In the genomic region with DNA sequence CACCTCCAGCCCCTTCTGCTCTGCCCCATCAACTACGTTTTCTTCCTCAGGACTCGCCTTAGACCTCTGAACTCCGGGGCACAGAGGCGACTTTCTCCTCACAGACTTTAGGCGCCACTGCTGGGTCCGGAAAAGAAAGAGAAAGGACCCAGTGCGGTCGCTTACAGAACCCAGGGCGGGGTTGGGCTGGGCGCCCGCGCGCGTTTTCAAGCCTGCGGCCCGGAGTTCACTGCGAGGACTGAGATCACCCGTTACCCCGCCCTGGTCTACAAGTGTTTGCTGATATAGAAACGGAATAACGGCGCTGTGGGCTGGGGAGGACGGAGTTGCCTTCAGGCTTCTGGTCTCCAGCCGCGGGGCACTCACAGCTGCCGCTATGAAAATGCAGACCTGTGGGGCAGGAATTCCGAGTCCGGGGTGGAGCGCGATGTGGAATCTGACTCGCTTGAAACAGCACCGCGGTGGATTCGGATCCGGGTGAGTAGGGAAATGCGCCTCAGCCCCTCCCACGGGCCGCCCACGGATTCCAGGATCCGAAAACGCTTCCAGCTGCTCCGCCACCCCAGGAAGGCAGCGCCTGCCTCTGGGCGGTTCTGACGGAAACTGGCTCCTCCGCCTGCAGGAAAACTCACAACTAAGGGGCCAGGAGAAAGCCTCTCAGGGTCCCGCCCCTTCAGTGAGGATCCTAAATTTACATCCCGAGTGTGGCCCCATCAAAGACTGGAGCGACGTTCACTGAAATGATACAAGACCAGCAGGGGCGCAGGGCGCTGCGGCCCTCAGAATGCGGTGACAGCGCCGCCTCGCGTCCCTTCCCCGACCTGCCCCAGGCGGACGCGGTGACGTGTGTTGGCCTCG, we compare ENCODE assay signal across 8 cellular contexts. TPM values are rescaled to one million over a fixed set of nuclear protein-coding genes. Genes with fewer than 3 reads are reported as not detected.
DNase-seq lines count a peak whose midpoint lies in the region; TF ChIP-seq lines count a peak whose summit lies in the region.

No MANE protein-coding gene starts in this region.

- peak; percentile 99 for TF ChIP-seq CTCF in GM10266 (IDR thresholded peaks at IDR 0.05; ENCODE audit: control insufficient read depth, insufficient read depth, low read depth, missing control alignments)
- TF ChIP-seq CTCF in HFFc6 (IDR thresholded peaks at IDR 0.05): peak; percentile 92
- TF ChIP-seq CTCF in astrocyte of the cerebellum (IDR thresholded peaks at IDR 0.05; ENCODE audit: low read depth, low read length, missing control alignments): peak; percentile 99

- peak overlapping the region; percentile 94 for H3K4me3 Mint-ChIP-seq in HFFc6
- peak overlapping the region; percentile 93 for H3K4me3 Mint-ChIP-seq in T-helper 2 cell treated with Interferon-gamma antibody and Interleukin-4, amounts not matched to agents 5 μg/mL and 100 μg/mL, for 36 hours

- in situ Hi-C loops in astrocyte of the cerebellum (cut with HindIII; ENCODE audit: low sequenced_read_pairs): no loop called here

- H3K4me1 Mint-ChIP-seq in HFFc6 (ENCODE audit: low read depth): peaks cover 48% of the 10 kb centered on the region
- H3K4me1 Mint-ChIP-seq in T-helper 2 cell treated with Interferon-gamma antibody and Interleukin-4, amounts not matched to agents 5 μg/mL and 100 μg/mL, for 36 hours (ENCODE audit: low read depth): peaks cover 39% of the 10 kb centered on the region

- peaks cover 19% of the 10 kb centered on the region for H3K27me3 Mint-ChIP-seq in HFFc6 (ENCODE audit: insufficient read depth)
- peaks cover 2% of the 10 kb centered on the region for H3K27me3 Mint-ChIP-seq in T-helper 2 cell treated with Interferon-gamma antibody and Interleukin-4, amounts not matched to agents 5 μg/mL and 100 μg/mL, for 36 hours (ENCODE audit: low read depth)

- no peaks in the 10 kb centered on the region for H3K9me3 Mint-ChIP-seq in HFFc6
- H3K9me3 Mint-ChIP-seq in T-helper 2 cell treated with Interferon-gamma antibody and Interleukin-4, amounts not matched to agents 5 μg/mL and 100 μg/mL, for 36 hours: no peaks in the 10 kb centered on the region

- peak overlapping the region; percentile 90 for H3K27ac Mint-ChIP-seq in HFFc6
- H3K27ac Mint-ChIP-seq in T-helper 2 cell treated with Interferon-gamma antibody and Interleukin-4, amounts not matched to agents 5 μg/mL and 100 μg/mL, for 36 hours: peak overlapping the region; percentile 96

- peak overlapping the region; percentile 61 for H3K4me3 ChIP-seq in astrocyte of the cerebellum (ENCODE audit: low read depth, low read length)

- no peaks in the 10 kb centered on the region for H3K36me3 Mint-ChIP-seq in HFFc6 (ENCODE audit: low read depth)
- peaks cover 5% of the 10 kb centered on the region for H3K36me3 Mint-ChIP-seq in T-helper 2 cell treated with Interferon-gamma antibody and Interleukin-4, amounts not matched to agents 5 μg/mL and 100 μg/mL, for 36 hours (ENCODE audit: low read depth)

- peak; percentile 85 for DNase-seq in GM10266 (ENCODE audit: extremely low spot score)
- DNase-seq in HFFc6: peak; percentile 89
- DNase-seq in NCI-H1048 (lab: John Stamatoyannopoulos, UW): peak; percentile 68
- peak; percentile 83 for DNase-seq in T-helper 2 cell treated with Interferon-gamma antibody and Interleukin-4, amounts not matched to agents 5 μg/mL and 100 μg/mL, for 36 hours (ENCODE audit: low spot score)
- DNase-seq in astrocyte of the cerebellum (ENCODE audit: low read depth): peak; percentile 57
- peak; percentile 91 for DNase-seq in hepatic stellate cell (ENCODE audit: low spot score)
- peak; percentile 72 for DNase-seq in renal cortical epithelial cell (ENCODE audit: low read depth)
- DNase-seq in NCI-H187 treated with DMSO at 0.1 percent for 48 hours (lab: John Stamatoyannopoulos, UW): no peak

RNA-seq across cellular contexts. Expression of a gene that starts 29.4 kb away (rescaled TPM):
- 1 to 10 TPM; 1.4 to 7.5 (median 4.2) TPM for total RNA-seq in HFFc6 (2021; fragmentation: NEBNext Ultra II Directional; extraction: Animal tissue kit (Norgen Biotek cat#: 25700))
- 7.8 and 25.9 TPM in 2 replicates for total RNA-seq in renal cortical epithelial cell
